Comparison of ENCODE assay signal across 8 cellular contexts in the genomic region with DNA sequence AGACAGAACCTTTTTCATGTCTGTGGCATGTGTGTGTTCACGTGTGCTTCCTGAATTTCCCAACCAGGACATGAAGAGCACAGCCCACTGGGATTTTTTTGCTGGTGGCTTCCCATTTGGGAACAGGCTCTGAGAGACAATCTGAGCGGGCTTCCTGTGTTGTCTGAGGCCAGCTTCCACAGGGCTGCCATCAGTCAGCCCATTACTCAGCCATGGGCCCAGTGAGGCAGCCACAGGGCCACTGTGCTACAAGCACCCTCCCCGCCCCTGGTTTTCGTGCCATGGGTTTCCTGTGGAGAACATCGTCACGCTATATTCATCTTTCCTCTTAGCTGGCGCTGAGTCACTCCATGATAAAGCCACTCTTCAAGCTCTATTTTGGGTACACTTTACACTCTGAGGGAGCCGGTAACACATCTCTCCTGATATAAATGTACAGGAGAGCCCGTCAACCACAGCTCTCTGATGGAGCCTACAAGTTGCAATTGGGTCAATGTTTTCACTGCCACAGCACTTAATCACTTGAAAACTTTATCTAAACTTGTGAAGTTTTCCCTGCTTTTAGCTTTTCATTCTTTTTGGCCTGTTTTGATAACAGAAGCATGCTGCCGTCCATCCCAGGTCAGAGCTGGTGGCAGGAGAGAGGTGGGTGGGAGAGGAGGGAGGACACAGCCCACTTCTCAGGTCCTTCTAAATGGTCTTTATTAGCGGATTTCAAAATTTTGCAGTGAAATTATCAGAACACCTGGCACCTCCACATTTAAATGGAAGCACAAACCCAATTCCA.
DNase-seq lines count a peak whose midpoint lies in the region; ATAC-seq and TF ChIP-seq lines count a peak whose summit lies in the region.

No MANE protein-coding gene starts in this region.

- H3K36me3 Mint-ChIP-seq in T-cell: peaks cover 28% of the 10 kb centered on the region
- H3K36me3 Mint-ChIP-seq in immature natural killer cell: peaks cover 2 to 9% (median 4%) of the 10 kb centered on the region in 3 donors

- DNase-seq in T-cell (peak in 19 of 34 experiments; percentile 5 to 55 (median 17)), adrenal gland (peak in 6 of 7 donors; percentile 66 to 86 (median 72)), immature natural killer cell (peak; percentile 49 to 64 (median 54)), SJCRH30 (no peak)
- peak; percentile 56 to 68 for DNase-seq in stimulated activated CD4-positive, alpha-beta T cell treated with anti-CD3 and anti-CD28 coated beads, Interleukin-4, amount 100 ng/mL, for 4 hours

- peak in 1 of 2 donors; percentile 30 for TF ChIP-seq POLR2A in adrenal gland (IDR thresholded peaks at IDR 0.05)

- H3K4me3 ChIP-seq in BLaER1 (no peak overlapping the region), adrenal gland (no peak overlapping the region), SJCRH30 (no peak overlapping the region)

- H3K9me3 ChIP-seq in BLaER1 (peaks cover 24% of the 10 kb centered on the region), adrenal gland (replicated peaks in 1 of 3) (no peaks in the 10 kb centered on the region), SJCRH30 (replicated peaks) (no peaks in the 10 kb centered on the region; the same call in 1 of the 2 replicates)

- H3K27me3 ChIP-seq in BLaER1: no peaks in the 10 kb centered on the region
- no peaks in the 10 kb centered on the region for H3K27me3 ChIP-seq in adrenal gland
- no peaks in the 10 kb centered on the region for H3K27me3 ChIP-seq in SJCRH30

- H3K36me3 ChIP-seq in BLaER1: peaks cover 65% of the 10 kb centered on the region
- no peaks in the 10 kb centered on the region for H3K36me3 ChIP-seq in adrenal gland (replicated peaks in 1 of 2)
- no peaks in the 10 kb centered on the region for H3K36me3 ChIP-seq in SJCRH30

- H3K4me2 ChIP-seq in BLaER1: peak overlapping the region; percentile 70

- ATAC-seq in HG02763 (IDR thresholded peaks at IDR 0.05; ENCODE audit: unreplicated experiment) (peak; percentile 31), T-cell (replicated peaks in 1 of 4) (peak in 3 of 4 experiments; percentile 75 to 92 (median 76)), HG03159 (IDR thresholded peaks at IDR 0.05; ENCODE audit: unreplicated experiment) (no peak)

- no peak for TF ChIP-seq CTCF in adrenal gland (IDR thresholded peaks at IDR 0.05)

- H3K4me1 ChIP-seq in BLaER1 (peaks cover 37% of the 10 kb centered on the region), adrenal gland (replicated peaks in 1 of 2) (peaks cover 4 to 24% of the 10 kb centered on the region in 2 donors), SJCRH30 (no peaks in the 10 kb centered on the region)

- H4K20me1 ChIP-seq in BLaER1: peaks cover 32% of the 10 kb centered on the region; the same call in 1 of the 2 replicates

- no peak overlapping the region for H3K9ac ChIP-seq in BLaER1

- H3K4me3 Mint-ChIP-seq in T-cell: peak overlapping the region in 2 of 3 donors; percentile 13 to 31
- H3K4me3 Mint-ChIP-seq in immature natural killer cell: peak overlapping the region; percentile 59 to 81 (median 63)

- H3K27me3 Mint-ChIP-seq in T-cell (no peaks in the 10 kb centered on the region), immature natural killer cell (ENCODE audit: low read depth in 3 of 3) (peaks cover 0 to 5% (median 0%) of the 10 kb centered on the region in 3 donors)

- H3K27ac ChIP-seq in BLaER1 (peak overlapping the region; percentile 2; the same call in 1 of the 2 replicates), adrenal gland (peak overlapping the region in 3 of 5 donors; percentile 29 to 60 (median 53)), SJCRH30 (no peak overlapping the region)

- 43 to 67% (median 54%) methylated on average over 11 of the region's 11 CpGs for WGBS in adrenal gland, 4 donors

- H3K4me1 Mint-ChIP-seq in T-cell (peaks cover 48 to 57% (median 56%) of the 10 kb centered on the region in 3 donors), immature natural killer cell (peaks cover 81 to 92% of the 10 kb centered on the region in 2 donors)

- POLR2A ChIA-PET in T-cell (lab: Charles Lee): interaction anchor here in 1 of 2 donors (0.7 kb wide), 1 partner anchor 87 kb away, joined by 3 read pairs; no protein-coding TSS in a partner anchor

- CTCF ChIA-PET in T-cell (lab: Charles Lee): no interaction called here

- peaks cover under 1 to 2% (median 2%) of the 10 kb centered on the region in 3 donors for H3K9me3 Mint-ChIP-seq in T-cell
- H3K9me3 Mint-ChIP-seq in immature natural killer cell: no peaks in the 10 kb centered on the region

- H3K27ac Mint-ChIP-seq in T-cell: peak overlapping the region; percentile 79 to 82
- peak overlapping the region; percentile 73 to 91 (median 80) for H3K27ac Mint-ChIP-seq in immature natural killer cell

- intact Hi-C loops in adrenal gland (cut with DNase I): no loop called here

Comparison
In these comparisons a context has a peak if more than half of its experiments do, and no peak if none do; other contexts are left out.
1. DNase-seq: peak in T-cell (19 of 34), adrenal gland (6 of 7), immature natural killer cell (3 of 3) and stimulated activated CD4-positive, alpha-beta T cell treated with anti-CD3 and anti-CD28 coated beads, Interleukin-4, amount 100 ng/mL, for 4 hours (2 of 2); none in SJCRH30 (0 of 2).